In the genomic region with DNA sequence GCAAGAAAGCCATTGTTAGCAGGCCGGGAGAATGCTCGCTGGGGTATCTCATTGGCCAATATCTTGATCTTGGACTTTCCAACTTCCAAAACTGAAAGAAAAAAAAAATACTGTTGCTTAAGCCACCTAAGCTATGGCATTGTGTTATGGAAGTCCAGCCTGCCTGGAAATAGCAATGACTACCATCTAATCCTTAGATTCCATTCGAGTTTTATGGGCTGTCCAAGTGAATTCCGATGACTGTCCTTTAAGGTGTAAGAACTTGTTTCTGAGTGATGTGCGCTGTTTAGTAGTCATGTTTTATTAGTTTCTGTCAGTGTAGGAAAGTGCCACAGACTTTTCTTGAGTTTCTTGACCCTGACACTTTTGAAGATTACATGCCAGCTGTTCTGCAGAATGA, we compare ENCODE assay signal across 21 cellular contexts.
A peak's percentile ranks its signal among the peaks of the same experiment; 100 is the strongest.
DNase-seq lines count a peak whose midpoint lies in the region; ATAC-seq and TF ChIP-seq lines count a peak whose summit lies in the region.
"Had no signal": no experiment of that assay in that cellular context is flagged by ENCODE, and none has a peak within 500 bp of the region (broad histone marks: within the 10 kb centered on the region; RNA-seq: fewer than 3 reads in every experiment).

No MANE protein-coding gene starts in this region.

- H3K27ac ChIP-seq in KMS-11 (peak overlapping the region; percentile 61), OCI-LY3 (ENCODE audit: low read length) (no peak overlapping the region), subcutaneous abdominal adipose tissue (ENCODE audit: low read depth, low read length) (peak overlapping the region; percentile 11), coronary artery (no peak overlapping the region), brain microvascular endothelial cell (no peak overlapping the region)
- H3K27ac ChIP-seq: BLaER1, C4-2B had no signal

- H3K36me3 Mint-ChIP-seq in nephron (ENCODE audit: low read depth) = peaks cover 19% of the 10 kb centered on the region
- no peaks in the 10 kb centered on the region for H3K36me3 Mint-ChIP-seq in stimulated activated memory B cell treated with anti-CD40 and anti-IgM and Interleukin-4, amounts not matched to agents 10 μg/mL and 1 μg/mL and 100 μg/mL, for 72 hours
- H3K36me3 Mint-ChIP-seq: CD4-positive, CD25-positive, alpha-beta regulatory T cell; CD8-positive, alpha-beta T cell had no signal

- no peak for ATAC-seq in HG02973 (IDR thresholded peaks at IDR 0.05; ENCODE audit: unreplicated experiment)
- no peak for ATAC-seq in stimulated activated memory B cell treated with anti-CD40 and anti-IgM and Interleukin-4, amounts not matched to agents 10 μg/mL and 1 μg/mL and 100 μg/mL, for 72 hours
- ATAC-seq: CD8-positive, alpha-beta T cell; GM23338; HCT116 had no signal

- no peak overlapping the region for H3K4me3 Mint-ChIP-seq in nephron
- no peak overlapping the region for H3K4me3 Mint-ChIP-seq in stimulated activated memory B cell treated with anti-CD40 and anti-IgM and Interleukin-4, amounts not matched to agents 10 μg/mL and 1 μg/mL and 100 μg/mL, for 72 hours
- H3K4me3 Mint-ChIP-seq: B cell; CD4-positive, CD25-positive, alpha-beta regulatory T cell; CD8-positive, alpha-beta T cell; GM23338; H9 had no signal

- TF ChIP-seq CTCF in KMS-11 (conservative IDR thresholded peaks at IDR 0.05; ENCODE audit: low read depth, low read length) = no peak
- no peak for TF ChIP-seq CTCF in OCI-LY3 (IDR thresholded peaks at IDR 0.05; ENCODE audit: low read depth, low read length)
- TF ChIP-seq CTCF in nephron (IDR thresholded peaks at IDR 0.05; ENCODE audit: unreplicated experiment in 3 of 3) = no peak
- no peak for TF ChIP-seq CTCF in coronary artery (IDR thresholded peaks at IDR 0.05)
- no peak for TF ChIP-seq CTCF in brain microvascular endothelial cell (IDR thresholded peaks at IDR 0.05; ENCODE audit: low read depth, low read length, missing control alignments)

- in situ Hi-C loops in brain microvascular endothelial cell (cut with HindIII; ENCODE audit: low pct_ligation_motif_present, low sequenced_read_pairs) = no loop called here

- DNase-seq in coronary artery (ENCODE audit: low spot score) (no peak), brain microvascular endothelial cell (no peak)
- DNase-seq: Caco-2; CD4-positive, CD25-positive, alpha-beta regulatory T cell; CD8-positive, alpha-beta T cell; DMS153; EL; GDM1; H9 had no signal

- H3K4me2 ChIP-seq in KMS-11 (peak overlapping the region; percentile 60), OCI-LY3 (ENCODE audit: low read length) (peak overlapping the region; percentile 28)
- H3K4me2 ChIP-seq: BLaER1, GM23338 had no signal

- no peaks in the 10 kb centered on the region for H3K27me3 Mint-ChIP-seq in nephron (ENCODE audit: low read depth)
- H3K27me3 Mint-ChIP-seq in stimulated activated memory B cell treated with anti-CD40 and anti-IgM and Interleukin-4, amounts not matched to agents 10 μg/mL and 1 μg/mL and 100 μg/mL, for 72 hours = no peaks in the 10 kb centered on the region
- H3K27me3 Mint-ChIP-seq: B cell; CD4-positive, CD25-positive, alpha-beta regulatory T cell had no signal

- H3K79me2 ChIP-seq in KMS-11 (ENCODE audit: insufficient read depth, low read depth) (no peaks in the 10 kb centered on the region), OCI-LY3 (ENCODE audit: low read length) (no peaks in the 10 kb centered on the region)

- H4K20me1 ChIP-seq in KMS-11 (ENCODE audit: insufficient read depth) (no peaks in the 10 kb centered on the region), OCI-LY3 (ENCODE audit: insufficient read depth, low read length) (no peaks in the 10 kb centered on the region)
- H4K20me1 ChIP-seq: BLaER1 had no signal

- no peaks in the 10 kb centered on the region for H3K27me3 ChIP-seq in KMS-11 (ENCODE audit: insufficient read depth, low read depth)
- H3K27me3 ChIP-seq in OCI-LY3 (ENCODE audit: low read depth, low read length) = no peaks in the 10 kb centered on the region
- no peaks in the 10 kb centered on the region for H3K27me3 ChIP-seq in subcutaneous abdominal adipose tissue (ENCODE audit: control insufficient read depth in 5 of 5, insufficient read depth in 4 of 5, low read length in 5 of 5)
- no peaks in the 10 kb centered on the region for H3K27me3 ChIP-seq in brain microvascular endothelial cell (replicated peaks)
- H3K27me3 ChIP-seq: BLaER1 had no signal

- peaks cover 59% of the 10 kb centered on the region for H3K4me1 ChIP-seq in KMS-11 (ENCODE audit: low read depth, poor library complexity, severe bottlenecking)
- peaks cover 14% of the 10 kb centered on the region for H3K4me1 ChIP-seq in OCI-LY3 (ENCODE audit: low read length)
- H3K4me1 ChIP-seq in subcutaneous abdominal adipose tissue (ENCODE audit: control insufficient read depth in 5 of 5, insufficient read depth in 5 of 5, low read length in 5 of 5) = peaks cover 0 to 24% (median 3%) of the 10 kb centered on the region in 5 donors
- H3K4me1 ChIP-seq: BLaER1, Caco-2 had no signal

- peak overlapping the region in 2 of 3 experiments; percentile 46 to 58 for H3K27ac Mint-ChIP-seq in nephron
- no peak overlapping the region for H3K27ac Mint-ChIP-seq in stimulated activated memory B cell treated with anti-CD40 and anti-IgM and Interleukin-4, amounts not matched to agents 10 μg/mL and 1 μg/mL and 100 μg/mL, for 72 hours
- H3K27ac Mint-ChIP-seq: B cell; CD4-positive, CD25-positive, alpha-beta regulatory T cell; CD8-positive, alpha-beta T cell; GM23338; H9 had no signal

- H3K9me3 ChIP-seq in OCI-LY3 (ENCODE audit: insufficient read depth, low read length) = no peaks in the 10 kb centered on the region
- no peaks in the 10 kb centered on the region for H3K9me3 ChIP-seq in subcutaneous abdominal adipose tissue (ENCODE audit: control insufficient read depth in 5 of 5, low read length in 5 of 5)
- H3K9me3 ChIP-seq: BLaER1, Caco-2 had no signal

- H3K36me3 ChIP-seq in KMS-11 (ENCODE audit: insufficient read depth) = no peaks in the 10 kb centered on the region
- no peaks in the 10 kb centered on the region for H3K36me3 ChIP-seq in OCI-LY3 (replicated peaks; ENCODE audit: low read depth, low read length)
- peaks cover 0 to 2% (median 0%) of the 10 kb centered on the region in 5 donors for H3K36me3 ChIP-seq in subcutaneous abdominal adipose tissue (ENCODE audit: control insufficient read depth in 5 of 5, insufficient read depth in 5 of 5, low read length in 5 of 5)
- no peaks in the 10 kb centered on the region for H3K36me3 ChIP-seq in brain microvascular endothelial cell (replicated peaks)
- H3K36me3 ChIP-seq: BLaER1 had no signal

- H3K9ac ChIP-seq in KMS-11 = peak overlapping the region; percentile 4; the same call in 1 of the 2 replicates
- no peak overlapping the region for H3K9ac ChIP-seq in OCI-LY3 (ENCODE audit: low read length)
- H3K9ac ChIP-seq in subcutaneous abdominal adipose tissue (ENCODE audit: low read length in 5 of 5) = no peak overlapping the region
- H3K9ac ChIP-seq: BLaER1 had no signal

- H2AFZ ChIP-seq in KMS-11 (ENCODE audit: low read depth) (no peak overlapping the region), OCI-LY3 (ENCODE audit: low read depth, low read length) (no peak overlapping the region)
- H2AFZ ChIP-seq: GM23338 had no signal

- no peak overlapping the region for H3K4me3 ChIP-seq in KMS-11 (IDR thresholded peaks at IDR 0.05; ENCODE audit: insufficient read depth, low read depth, low read length)
- H3K4me3 ChIP-seq in OCI-LY3 (ENCODE audit: low read length) = no peak overlapping the region
- H3K4me3 ChIP-seq in subcutaneous abdominal adipose tissue (ENCODE audit: low read depth in 1 of 5, low read length in 5 of 5) = no peak overlapping the region
- no peak overlapping the region for H3K4me3 ChIP-seq in coronary artery
- H3K4me3 ChIP-seq in brain microvascular endothelial cell (ENCODE audit: low read depth, low read length) = no peak overlapping the region
- H3K4me3 ChIP-seq: BLaER1, GM12878, GM23338 had no signal

- H3K9me3 Mint-ChIP-seq in nephron = no peaks in the 10 kb centered on the region
- no peaks in the 10 kb centered on the region for H3K9me3 Mint-ChIP-seq in stimulated activated memory B cell treated with anti-CD40 and anti-IgM and Interleukin-4, amounts not matched to agents 10 μg/mL and 1 μg/mL and 100 μg/mL, for 72 hours
- H3K9me3 Mint-ChIP-seq: CD8-positive, alpha-beta T cell; GM23338; H9 had no signal

- peaks cover 20% of the 10 kb centered on the region for H3K4me1 Mint-ChIP-seq in nephron
- H3K4me1 Mint-ChIP-seq in stimulated activated memory B cell treated with anti-CD40 and anti-IgM and Interleukin-4, amounts not matched to agents 10 μg/mL and 1 μg/mL and 100 μg/mL, for 72 hours = no peaks in the 10 kb centered on the region
- H3K4me1 Mint-ChIP-seq: B cell; CD4-positive, CD25-positive, alpha-beta regulatory T cell had no signal

Comparison
In these comparisons a context has a peak if more than half of its experiments do, and no peak if none do; other contexts are left out.
1. H3K27ac ChIP-seq: peak in KMS-11 (single experiment) and subcutaneous abdominal adipose tissue (single experiment); none in OCI-LY3 (single experiment), coronary artery (0 of 2) and brain microvascular endothelial cell (single experiment).